ENCODE assay signal across 34 cellular contexts in the genomic region with DNA sequence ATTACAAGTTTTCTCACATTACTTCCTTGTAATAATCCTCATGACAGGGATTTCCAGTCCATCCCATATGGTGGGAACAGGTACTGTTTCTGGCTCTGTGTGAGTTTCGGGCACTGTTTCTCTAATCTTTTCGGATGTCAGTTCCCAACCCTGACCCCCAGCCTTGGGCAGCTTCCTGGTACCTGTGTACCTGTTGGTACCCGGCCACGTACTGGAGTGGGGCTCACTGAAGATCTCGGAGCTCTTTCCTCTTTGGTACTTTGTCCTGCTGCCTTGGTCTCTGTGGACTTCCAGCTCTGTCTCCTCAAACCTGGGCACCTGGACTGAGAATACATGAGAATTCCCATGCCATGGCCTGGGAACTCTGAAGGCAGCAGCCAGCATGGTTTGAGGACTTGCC.
"Had no signal": no experiment of that assay in that cellular context is flagged by ENCODE, and none has a peak within 500 bp of the region (broad histone marks: within the 10 kb centered on the region; RNA-seq: fewer than 3 reads in every experiment).

No MANE protein-coding gene starts in this region.

- H3K36me3 ChIP-seq: brain microvascular endothelial cell, MG63, Peyer's patch, SJSA1 had no signal

- H3K27me3 ChIP-seq: brain microvascular endothelial cell, MG63, Peyer's patch, SJSA1 had no signal

- H3K27ac ChIP-seq: brain microvascular endothelial cell, Peyer's patch, SJSA1 had no signal

- H3K9me3 ChIP-seq: MG63, Peyer's patch, SJSA1 had no signal

- ATAC-seq: activated CD4-positive, alpha-beta T cell treated with anti-CD3 and anti-CD28 coated beads for 36 hours; activated CD8-positive, alpha-beta memory T cell treated with anti-CD3 and anti-CD28 coated beads, Interleukin-2, amount 10 ng/mL, durations not matched to agents 7 days and 5 days; activated naive CD8-positive, alpha-beta T cell treated with anti-CD3 and anti-CD28 coated beads, Interleukin-2, amount 50 U/mL, for 24 hours; PC-3 had no signal

- H3K27ac Mint-ChIP-seq: activated CD4-positive, alpha-beta T cell treated with anti-CD3 and anti-CD28 coated beads for 36 hours; activated CD4-positive, alpha-beta T cell treated with anti-CD3 and anti-CD28 coated beads, Interleukin-2, amount 10 ng/mL, durations not matched to agents 7 days and 5 days; activated CD8-positive, alpha-beta memory T cell treated with anti-CD3 and anti-CD28 coated beads, Interleukin-2, amount 10 ng/mL, durations not matched to agents 7 days and 5 days; activated naive CD4-positive, alpha-beta T cell treated with anti-CD3 and anti-CD28 coated beads, Interleukin-2, amount 10 ng/mL, durations not matched to agents 7 days and 5 days; activated naive CD8-positive, alpha-beta T cell; activated naive CD8-positive, alpha-beta T cell treated with anti-CD3 and anti-CD28 coated beads, Interleukin-2, amount 50 U/mL, for 24 hours had no signal

- H3K36me3 Mint-ChIP-seq: activated CD8-positive, alpha-beta memory T cell treated with anti-CD3 and anti-CD28 coated beads, Interleukin-2, amount 10 ng/mL, durations not matched to agents 7 days and 5 days; activated naive CD4-positive, alpha-beta T cell treated with anti-CD3 and anti-CD28 coated beads, Interleukin-2, amount 10 ng/mL, durations not matched to agents 7 days and 5 days; activated naive CD8-positive, alpha-beta T cell had no signal

- H3K4me3 Mint-ChIP-seq: activated CD4-positive, alpha-beta T cell treated with anti-CD3 and anti-CD28 coated beads for 36 hours; activated CD4-positive, alpha-beta T cell treated with anti-CD3 and anti-CD28 coated beads, Interleukin-2, amount 10 ng/mL, durations not matched to agents 7 days and 5 days; activated CD8-positive, alpha-beta memory T cell treated with anti-CD3 and anti-CD28 coated beads, Interleukin-2, amount 10 ng/mL, durations not matched to agents 7 days and 5 days; activated naive CD4-positive, alpha-beta T cell treated with anti-CD3 and anti-CD28 coated beads, Interleukin-2, amount 10 ng/mL, durations not matched to agents 7 days and 5 days; activated naive CD8-positive, alpha-beta T cell; activated naive CD8-positive, alpha-beta T cell treated with anti-CD3 and anti-CD28 coated beads, Interleukin-2, amount 50 U/mL, for 24 hours had no signal

- H3K27me3 Mint-ChIP-seq: activated CD4-positive, alpha-beta T cell treated with anti-CD3 and anti-CD28 coated beads for 36 hours; activated naive CD8-positive, alpha-beta T cell had no signal

- H3K4me3 ChIP-seq: MG63, Peyer's patch, SJSA1 had no signal

- DNase-seq: activated CD4-positive, alpha-beta T cell treated with anti-CD3 and anti-CD28 coated beads for 36 hours; activated CD4-positive, alpha-beta T cell treated with anti-CD3 and anti-CD28 coated beads, Interleukin-2, amount 10 ng/mL, durations not matched to agents 7 days and 5 days; activated CD4-positive, alpha-beta T cell treated with anti-CD3 and anti-CD28 coated beads, Interleukin-2, amount 50 U/mL, for 48 hours; activated CD8-positive, alpha-beta memory T cell treated with anti-CD3 and anti-CD28 coated beads for 24 hours; activated CD8-positive, alpha-beta memory T cell treated with anti-CD3 and anti-CD28 coated beads, Interleukin-2, amount 10 ng/mL, durations not matched to agents 7 days and 5 days; activated CD8-positive, alpha-beta memory T cell treated with anti-CD3 and anti-CD28 coated beads, Interleukin-2, amount 50 U/mL, for 48 hours; activated effector memory CD4-positive, alpha-beta T cell treated with Interleukin-2 at 50 U/mL for 16 hours; activated naive CD4-positive, alpha-beta T cell treated with anti-CD3 and anti-CD28 coated beads, Interleukin-2, amount 10 ng/mL, durations not matched to agents 7 days and 5 days; activated naive CD8-positive, alpha-beta T cell treated with anti-CD3 and anti-CD28 coated beads, Interleukin-2, amount 50 U/mL, for 24 hours; activated T-cell treated with anti-CD3 and anti-CD28 coated beads, Interleukin-2, amount 50 U/mL, for 48 hours; anterior cingulate cortex; brain microvascular endothelial cell; central memory CD4-positive, alpha-beta T cell; Kasumi-1; KG1; MG63; NCI-H1048; NCI-H1105 treated with DMSO at 0.1 percent for 48 hours; NCI-H1436 treated with DMSO at 0.1 percent for 48 hours; NCI-H1694 treated with DMSO at 0.1 percent for 48 hours; NCI-H2029; NCI-H510A; NCI-H526; NCI-H748 treated with DMSO at 0.1 percent for 48 hours; NK-92 treated with Interleukin-12 subunit alpha and Interleukin-12 subunit beta, amount 100 ng/mL, for 24 hours; PC-3; Peyer's patch; RPMI8226; SHP77 treated with DMSO at 0.1 percent for 48 hours; SW 1271; T-helper 1 cell; T1000 had no signal

- H3K9me3 Mint-ChIP-seq: activated CD4-positive, alpha-beta T cell treated with anti-CD3 and anti-CD28 coated beads, Interleukin-2, amount 10 ng/mL, durations not matched to agents 7 days and 5 days; activated naive CD4-positive, alpha-beta T cell treated with anti-CD3 and anti-CD28 coated beads, Interleukin-2, amount 10 ng/mL, durations not matched to agents 7 days and 5 days; activated naive CD8-positive, alpha-beta T cell treated with anti-CD3 and anti-CD28 coated beads, Interleukin-2, amount 50 U/mL, for 24 hours had no signal
